ENCODE assay signal across 16 cellular contexts in the genomic region with DNA sequence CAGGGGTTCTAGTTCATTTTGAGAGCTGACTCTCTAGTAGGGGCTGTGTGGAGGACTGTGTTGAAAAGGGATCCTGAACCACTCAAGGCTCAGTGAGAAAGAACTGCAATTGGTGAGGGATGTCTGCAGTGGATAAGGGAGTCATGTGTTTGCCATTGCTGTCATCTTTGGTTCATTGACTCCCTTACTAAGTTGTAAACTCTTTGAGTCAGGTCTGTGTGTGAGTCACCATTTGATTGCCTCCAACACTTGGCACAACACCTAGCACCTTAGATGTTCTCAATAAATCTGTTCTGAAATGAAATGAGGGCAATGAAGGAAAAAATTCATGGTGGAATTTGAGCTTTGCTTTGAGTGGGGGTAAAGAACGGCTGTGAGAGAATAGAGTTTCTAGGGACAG. TPM values are rescaled to one million over a fixed set of nuclear protein-coding genes. Genes with fewer than 3 reads are reported as not detected.
DNase-seq lines count a peak whose midpoint lies in the region; ATAC-seq and TF ChIP-seq lines count a peak whose summit lies in the region.
"Had no signal": no experiment of that assay in that cellular context is flagged by ENCODE, and none has a peak within 500 bp of the region (broad histone marks: within the 10 kb centered on the region; RNA-seq: fewer than 3 reads in every experiment).

No MANE protein-coding gene starts in this region.

- no peaks in the 10 kb centered on the region for H3K9me1 ChIP-seq in IMR-90 (ENCODE audit: insufficient read depth, low read length)

- intact Hi-C loops in IMR-90 (cut with micrococcal nuclease), result no loop called here

- no peak overlapping the region for H4K5ac ChIP-seq in IMR-90 (ENCODE audit: low read depth, low read length)

- WGBS in IMR-90 (ENCODE audit: extremely low coverage in 2 of 2, insufficient read length in 1 of 2), 2 experiments, result 69% methylated on average over 1 of the region's 1 CpG; no CpG with 5 or more reads in 1 of the 2 experiments

- CTCF ChIA-PET in IMR-90 (lab: Yijun Ruan, JAX), result no interaction called here

- H4K8ac ChIP-seq in IMR-90 (ENCODE audit: low read depth in 2 of 2, low read length in 2 of 2), result no peak overlapping the region

- DNase-seq in Caki2 (ENCODE audit: low read depth), result peak; percentile 76
- peak; percentile 5 for DNase-seq in IMR-90
- peak; percentile 58 for DNase-seq in astrocyte of the spinal cord (ENCODE audit: low read depth, low spot score)
- DNase-seq in kidney epithelial cell (ENCODE audit: low read depth), result peak; percentile 80
- no peak for DNase-seq in GF-D8 (lab: John Stamatoyannopoulos, UW)
- DNase-seq in cerebellum (ENCODE audit: low spot score), result no peak
- DNase-seq: AML-193; DMS79 treated with DMSO at 0.1 percent for 48 hours; esophagus squamous epithelium; NCI-H1092; psoas muscle; stimulated activated CD4-positive, alpha-beta T cell treated with anti-CD3 and anti-CD28 coated beads, Interleukin-2, amount 100 ng/mL, for 24 hours; T1000 had no signal

- no peak for TF ChIP-seq POLR2A in IMR-90 (IDR thresholded peaks at IDR 0.05; ENCODE audit: low read depth, low read length)

- no peak overlapping the region for H3K23ac ChIP-seq in IMR-90 (ENCODE audit: low read depth, low read length)

- H4K20me1 ChIP-seq in IMR-90 (ENCODE audit: insufficient read depth, low read length), result no peaks in the 10 kb centered on the region

- no peak overlapping the region for H3K18ac ChIP-seq in IMR-90 (ENCODE audit: low read depth, low read length)

- ATAC-seq in IMR-90 (ENCODE audit: low read depth) (no peak), HG03469 (IDR thresholded peaks at IDR 0.05; ENCODE audit: unreplicated experiment) (no peak), GM21619 (IDR thresholded peaks at IDR 0.05; ENCODE audit: unreplicated experiment) (no peak)
- ATAC-seq: GM12878, psoas muscle had no signal

- no peak overlapping the region for H3K9ac ChIP-seq in IMR-90 (ENCODE audit: low read depth, low read length)

- in situ Hi-C loops in Caki2 (cut with HindIII; ENCODE audit: low pct_unique_long_range_greater_than_20kb, low sequenced_read_pairs) (no loop called here), IMR-90 (cut with MboI; ENCODE audit: low sequenced_read_pairs) (no loop called here), astrocyte of the spinal cord (cut with HindIII; ENCODE audit: low sequenced_read_pairs) (no loop called here)

- POLR2A ChIA-PET in IMR-90 (lab: Charles Lee; ENCODE audit: unreplicated experiment), result no interaction called here

- dilution Hi-C loops in IMR-90 (cut with HindIII; ENCODE audit: low sequenced_read_pairs, unreplicated experiment), result no loop called here

- H3K4me2 ChIP-seq in IMR-90 (ENCODE audit: low read depth, low read length), result no peak overlapping the region

- no peak overlapping the region for H2AK5ac ChIP-seq in IMR-90 (ENCODE audit: low read depth, low read length)

- H3K4ac ChIP-seq in IMR-90 (ENCODE audit: low read depth, low read length), result no peak overlapping the region

- H3K36me3 ChIP-seq in IMR-90 (ENCODE audit: control insufficient read depth, insufficient read depth, low read length) (no peaks in the 10 kb centered on the region), kidney epithelial cell (ENCODE audit: control insufficient read depth, insufficient read depth, low read length) (no peaks in the 10 kb centered on the region)
- H3K36me3 ChIP-seq: esophagus squamous epithelium had no signal

- H3K4me3 ChIP-seq in IMR-90 (ENCODE audit: insufficient read depth, low read depth, low read length), result no peak overlapping the region
- no peak overlapping the region for H3K4me3 ChIP-seq in astrocyte of the spinal cord (ENCODE audit: low read depth, low read length)
- H3K4me3 ChIP-seq in kidney epithelial cell (ENCODE audit: low read depth, low read length), result no peak overlapping the region
- H3K4me3 ChIP-seq: esophagus squamous epithelium, GM12878, psoas muscle had no signal

- no peak overlapping the region for H2AK9ac ChIP-seq in IMR-90 (replicated peaks; ENCODE audit: low read depth, low read length, poor library complexity)

- no peak for TF ChIP-seq RAD21 in IMR-90 (IDR thresholded peaks at IDR 0.05; ENCODE audit: low read length)

- H3K79me1 ChIP-seq in IMR-90 (ENCODE audit: low read depth in 1 of 2, low read length in 2 of 2), result no peaks in the 10 kb centered on the region

- TF ChIP-seq CTCF in IMR-90 (conservative IDR thresholded peaks at IDR 0.05; ENCODE audit: low read depth, low read length) (no peak), astrocyte of the spinal cord (IDR thresholded peaks at IDR 0.05; ENCODE audit: low read depth, low read length) (no peak), kidney epithelial cell (IDR thresholded peaks at IDR 0.05; ENCODE audit: insufficient read depth, low read length, poor library complexity, severe bottlenecking) (no peak)

- no TSS peak for BruUV-seq in IMR-90 (replicated peaks; lab: Mats Ljungman, UMichigan)

- no peak overlapping the region for H2BK5ac ChIP-seq in IMR-90 (ENCODE audit: low read depth, low read length, poor library complexity, severe bottlenecking)

- no peak overlapping the region for H4K91ac ChIP-seq in IMR-90 (ENCODE audit: insufficient read depth, low read depth, low read length)

- H2BK20ac ChIP-seq in IMR-90 (ENCODE audit: low read depth, low read length), result no peak overlapping the region

- H3K14ac ChIP-seq in IMR-90 (replicated peaks; ENCODE audit: low read depth, low read length), result no peak overlapping the region

- H2BK120ac ChIP-seq in IMR-90 (ENCODE audit: low read depth, low read length), result no peak overlapping the region

- H3K9me3 ChIP-seq in IMR-90 (ENCODE audit: control insufficient read depth, insufficient read depth, low read length), result no peaks in the 10 kb centered on the region
- H3K9me3 ChIP-seq: esophagus squamous epithelium, psoas muscle had no signal

- H2BK15ac ChIP-seq in IMR-90 (ENCODE audit: low read depth, low read length), result no peak overlapping the region

- no peak overlapping the region for H3K27ac ChIP-seq in IMR-90 (ENCODE audit: insufficient read depth, low read length)
- H3K27ac ChIP-seq: esophagus squamous epithelium, psoas muscle had no signal

- H3K27me3 ChIP-seq in IMR-90 (ENCODE audit: control insufficient read depth, insufficient read depth, low read length) (no peaks in the 10 kb centered on the region; the same call in 1 of the 2 replicates), kidney epithelial cell (ENCODE audit: control insufficient read depth, insufficient read depth, low read length) (no peaks in the 10 kb centered on the region)
- H3K27me3 ChIP-seq: esophagus squamous epithelium had no signal

- H3K4me1 ChIP-seq in IMR-90 (ENCODE audit: control insufficient read depth, insufficient read depth, low read length), result no peaks in the 10 kb centered on the region
- H3K4me1 ChIP-seq: psoas muscle had no signal

- no peak overlapping the region for H3K56ac ChIP-seq in IMR-90 (ENCODE audit: extremely low read depth, insufficient read depth, low read length)

- H2AFZ ChIP-seq in IMR-90 (replicated peaks; ENCODE audit: low read length, poor library complexity), result no peak overlapping the region

TF ChIP-seq in IMR-90, 13 proteins besides CTCF, POLR2A, EP300 and RAD21:
- TF ChIP-seq ELK1 (IDR thresholded peaks at IDR 0.05; ENCODE audit: borderline replicate concordance, low read depth, low read length), result no peak
- TF ChIP-seq MAZ (IDR thresholded peaks at IDR 0.05; ENCODE audit: borderline replicate concordance, low read depth, low read length), result no peak
- no peak for TF ChIP-seq RCOR1 (IDR thresholded peaks at IDR 0.05; ENCODE audit: insufficient replicate concordance, low read length)
- no peak for TF ChIP-seq BHLHE40 (IDR thresholded peaks at IDR 0.05; ENCODE audit: low read depth, low read length)
- TF ChIP-seq CEBPB (IDR thresholded peaks at IDR 0.05; ENCODE audit: low read depth, low read length), result no peak
- no peak for TF ChIP-seq FOS (IDR thresholded peaks at IDR 0.05; ENCODE audit: low read depth, low read length)

RNA-seq across cellular contexts. Expression of gene PLS1, which starts 51.7 kb away (rescaled TPM):
- total RNA-seq in Caki2 (2014; rRNA removed; shearing (Covaris generic); ENCODE audit: low replicate concordance), result 25.0 and 36.6 TPM in 2 replicates
- total RNA-seq in IMR-90 (2012; rRNA removed) (0.90 and 1.7 TPM in 2 replicates), kidney epithelial cell (15.6 and 21.8 TPM in 2 replicates), cerebellum (2.5 TPM)
- polyA plus RNA-seq in IMR-90 (2012; rRNA removed), result 0.29 and 0.34 TPM in 2 replicates
- polyA plus RNA-seq in IMR-90 (2012; cell fraction: cytosol; rRNA removed), result 0.07 and 0.18 TPM in 2 replicates
- 0.01 and 0.15 TPM in 2 replicates for polyA plus RNA-seq in IMR-90 (2012; cell fraction: nucleus; rRNA removed; ENCODE audit: low replicate concordance)

Comparison
In these comparisons a context has a peak if more than half of its experiments do, and no peak if none do; other contexts are left out.
1. DNase-seq: peak in Caki2 (single experiment), IMR-90 (single experiment), astrocyte of the spinal cord (single experiment) and kidney epithelial cell (single experiment); none in GF-D8 (single experiment) and cerebellum (single experiment).